1 cellular context compared by ENCODE assay signal in the genomic region with DNA sequence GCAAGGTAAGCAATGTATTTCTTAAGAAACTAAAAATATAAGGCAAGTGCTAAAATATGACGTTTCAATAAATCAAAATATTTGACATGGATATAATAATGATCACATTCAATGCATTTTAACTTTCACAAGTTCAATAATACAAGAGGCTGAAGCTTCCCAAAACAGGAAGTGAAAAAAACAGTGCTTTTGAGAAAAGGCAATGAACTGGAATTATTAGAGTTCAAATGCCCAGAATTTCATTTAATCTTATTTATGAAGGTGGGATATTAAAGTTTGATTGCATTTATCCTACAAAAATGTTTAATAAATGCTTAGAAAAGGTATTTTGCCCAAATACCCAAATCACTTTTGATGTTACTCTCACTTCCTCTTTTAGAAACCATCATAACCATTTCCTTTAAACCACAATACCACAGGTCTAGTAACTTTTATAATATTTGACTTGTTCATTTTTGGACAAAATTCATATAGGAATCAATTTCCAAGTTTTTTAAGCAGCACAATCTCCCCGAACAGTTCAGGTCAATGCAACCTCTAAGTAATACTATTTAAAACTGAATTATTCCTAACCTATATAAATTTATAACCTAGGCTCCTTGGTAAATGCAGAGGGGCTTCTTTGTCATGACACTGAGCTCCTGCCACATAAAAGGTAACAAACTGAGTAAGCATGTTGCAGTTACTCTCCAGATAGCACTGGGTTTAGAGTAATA.
TF ChIP-seq lines count a peak whose summit lies in the region.

No MANE protein-coding gene starts in this region.

TF ChIP-seq in H1, 55 proteins besides CTCF, POLR2A, EP300 and RAD21:
- TF ChIP-seq GABPA (IDR thresholded peaks at IDR 0.05; ENCODE audit: borderline replicate concordance, insufficient read depth, low read length) (no peak), RFX5 (IDR thresholded peaks at IDR 0.05; ENCODE audit: borderline replicate concordance, low read depth, low read length) (no peak), SIX5 (IDR thresholded peaks at IDR 0.05; ENCODE audit: low read depth, low read length) (no peak), RBBP5 (IDR thresholded peaks at IDR 0.05; ENCODE audit: borderline replicate concordance, low read depth, low read length) (no peak), TEAD4 (IDR thresholded peaks at IDR 0.05; ENCODE audit: low read depth, low read length) (no peak), BCL11A (IDR thresholded peaks at IDR 0.05; ENCODE audit: low read depth in 2 of 2, low read length in 2 of 2) (no peak), TAF7 (optimal IDR thresholded peaks at IDR 0.05; ENCODE audit: borderline replicate concordance, low read depth, low read length) (no peak), TBP (IDR thresholded peaks at IDR 0.05; ENCODE audit: low read depth, low read length) (no peak), RXRA (IDR thresholded peaks at IDR 0.05; ENCODE audit: insufficient read depth, low read depth, low read length) (no peak), CREB1 (IDR thresholded peaks at IDR 0.05) (no peak), SAP30 (IDR thresholded peaks at IDR 0.05; ENCODE audit: insufficient read depth, insufficient replicate concordance, low read length) (no peak)
- TF ChIP-seq, protein P1, sequence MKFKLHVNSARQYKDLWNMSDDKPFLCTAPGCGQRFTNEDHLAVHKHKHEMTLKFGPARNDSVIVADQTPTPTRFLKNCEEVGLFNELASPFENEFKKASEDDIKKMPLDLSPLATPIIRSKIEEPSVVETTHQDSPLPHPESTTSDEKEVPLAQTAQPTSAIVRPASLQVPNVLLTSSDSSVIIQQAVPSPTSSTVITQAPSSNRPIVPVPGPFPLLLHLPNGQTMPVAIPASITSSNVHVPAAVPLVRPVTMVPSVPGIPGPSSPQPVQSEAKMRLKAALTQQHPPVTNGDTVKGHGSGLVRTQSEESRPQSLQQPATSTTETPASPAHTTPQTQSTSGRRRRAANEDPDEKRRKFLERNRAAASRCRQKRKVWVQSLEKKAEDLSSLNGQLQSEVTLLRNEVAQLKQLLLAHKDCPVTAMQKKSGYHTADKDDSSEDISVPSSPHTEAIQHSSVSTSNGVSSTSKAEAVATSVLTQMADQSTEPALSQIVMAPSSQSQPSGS (IDR thresholded peaks at IDR 0.05; ENCODE audit: low read length): no peak
- TF ChIP-seq, protein P2, sequence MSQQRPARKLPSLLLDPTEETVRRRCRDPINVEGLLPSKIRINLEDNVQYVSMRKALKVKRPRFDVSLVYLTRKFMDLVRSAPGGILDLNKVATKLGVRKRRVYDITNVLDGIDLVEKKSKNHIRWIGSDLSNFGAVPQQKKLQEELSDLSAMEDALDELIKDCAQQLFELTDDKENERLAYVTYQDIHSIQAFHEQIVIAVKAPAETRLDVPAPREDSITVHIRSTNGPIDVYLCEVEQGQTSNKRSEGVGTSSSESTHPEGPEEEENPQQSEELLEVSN (IDR thresholded peaks at IDR 0.05): no peak
